In the genomic region with DNA sequence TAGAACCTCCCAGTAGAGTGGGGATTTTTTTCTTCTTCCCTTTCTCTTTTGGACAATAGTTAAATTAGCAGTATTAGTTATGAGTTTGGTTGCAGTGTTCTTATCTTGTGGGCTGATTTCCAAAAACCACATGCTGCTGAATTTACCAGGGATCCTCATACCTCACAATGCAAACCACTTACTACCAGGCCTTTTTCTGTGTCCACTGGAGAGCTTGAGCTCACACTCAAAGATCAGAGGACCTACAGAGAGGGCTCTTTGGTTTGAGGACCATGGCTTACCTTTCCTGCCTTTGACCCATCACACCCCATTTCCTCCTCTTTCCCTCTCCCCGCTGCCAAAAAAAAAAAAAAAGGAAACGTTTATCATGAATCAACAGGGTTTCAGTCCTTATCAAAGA, we compare ENCODE assay signal across 19 cellular contexts. TPM values are rescaled to one million over a fixed set of nuclear protein-coding genes. Genes with fewer than 3 reads are reported as not detected.
DNase-seq lines count a peak whose midpoint lies in the region; ATAC-seq and TF ChIP-seq lines count a peak whose summit lies in the region.
"Had no signal": no experiment of that assay in that cellular context is flagged by ENCODE, and none has a peak within 500 bp of the region (broad histone marks: within the 10 kb centered on the region; RNA-seq: fewer than 3 reads in every experiment).

No MANE protein-coding gene starts in this region.

- no peak overlapping the region for H3K27ac Mint-ChIP-seq in glutamatergic neuron (ENCODE audit: unreplicated experiment)
- H3K27ac Mint-ChIP-seq: GM23338 had no signal

- ATAC-seq in heart right ventricle (no peak), body of pancreas (peak; percentile 35), left lung (peak; percentile 95), upper lobe of right lung (peak; percentile 88)
- ATAC-seq: A549, GM23338, HCT116, Panc1 had no signal

- peaks cover 13% of the 10 kb centered on the region for H3K36me3 Mint-ChIP-seq in glutamatergic neuron (ENCODE audit: unreplicated experiment)

- no peak overlapping the region for H3K4me3 ChIP-seq in left ventricle myocardium inferior
- no peak overlapping the region for H3K4me3 ChIP-seq in heart right ventricle
- H3K4me3 ChIP-seq in body of pancreas, result no peak overlapping the region
- H3K4me3 ChIP-seq in left lung, result no peak overlapping the region
- H3K4me3 ChIP-seq in upper lobe of right lung, result no peak overlapping the region
- H3K4me3 ChIP-seq: A549, GM23338, MG63 had no signal

- TF ChIP-seq POLR2A in body of pancreas (IDR thresholded peaks at IDR 0.05), result no peak

- H3K27ac ChIP-seq in left ventricle myocardium inferior (replicated peaks) (peak overlapping the region; percentile 22), heart right ventricle (peak overlapping the region in 1 of 10 donors; percentile 11), body of pancreas (no peak overlapping the region), left lung (no peak overlapping the region), upper lobe of right lung (no peak overlapping the region)
- H3K27ac ChIP-seq: A549 had no signal

- DNase-seq in left ventricle myocardium inferior (no peak), heart right ventricle (no peak), body of pancreas (no peak), left lung (no peak), upper lobe of right lung (no peak), T-helper 2 cell (no peak), glutamatergic neuron (no peak), NAMALWA (ENCODE audit: low spot score) (no peak)
- DNase-seq: C1 segment of cervical spinal cord, GF-D8, Karpas-422, MG63, NCI-H1092 treated with DMSO at 0.1 percent for 48 hours, NCI-H524 had no signal

- H3K9me3 ChIP-seq in left ventricle myocardium inferior (replicated peaks) (no peaks in the 10 kb centered on the region), heart right ventricle (no peaks in the 10 kb centered on the region), body of pancreas (no peaks in the 10 kb centered on the region), left lung (no peaks in the 10 kb centered on the region), upper lobe of right lung (no peaks in the 10 kb centered on the region)
- H3K9me3 ChIP-seq: A549, MG63 had no signal

- WGBS in heart right ventricle, 2 donors, result 10 to 34% methylated on average over 1 to 2 of the region's 2 CpGs
- WGBS in body of pancreas, 2 donors, result 7 to 13% methylated on average over 2 of the region's 2 CpGs

- H3K27me3 ChIP-seq in left ventricle myocardium inferior (ENCODE audit: low read depth) (no peaks in the 10 kb centered on the region), heart right ventricle (no peaks in the 10 kb centered on the region), body of pancreas (no peaks in the 10 kb centered on the region), left lung (no peaks in the 10 kb centered on the region), upper lobe of right lung (no peaks in the 10 kb centered on the region)
- H3K27me3 ChIP-seq: MG63 had no signal

- no peak for TF ChIP-seq CTCF in left ventricle myocardium inferior (IDR thresholded peaks at IDR 0.05; ENCODE audit: borderline replicate concordance)
- no peak for TF ChIP-seq CTCF in heart right ventricle (IDR thresholded peaks at IDR 0.05)
- no peak for TF ChIP-seq CTCF in body of pancreas (IDR thresholded peaks at IDR 0.05)
- TF ChIP-seq CTCF in left lung (IDR thresholded peaks at IDR 0.05), result no peak
- TF ChIP-seq CTCF in upper lobe of right lung (IDR thresholded peaks at IDR 0.05), result no peak
- TF ChIP-seq CTCF in glutamatergic neuron (IDR thresholded peaks at IDR 0.05; ENCODE audit: partially characterized antibody, unreplicated experiment), result no peak

- H3K27me3 Mint-ChIP-seq in glutamatergic neuron (ENCODE audit: unreplicated experiment), result peaks cover 3% of the 10 kb centered on the region

- H3K36me3 ChIP-seq in left ventricle myocardium inferior (peaks cover 64% of the 10 kb centered on the region), heart right ventricle (peaks cover 0 to 97% (median 47%) of the 10 kb centered on the region in 9 donors), body of pancreas (replicated peaks in 1 of 2; ENCODE audit: insufficient read depth in 1 of 2, low read depth in 2 of 2) (peaks cover 2 to 4% of the 10 kb centered on the region in 2 donors), left lung (peaks cover 0 to 90% of the 10 kb centered on the region in 2 donors), upper lobe of right lung (peaks cover 79% of the 10 kb centered on the region)

- peaks cover 7% of the 10 kb centered on the region for H3K9me3 Mint-ChIP-seq in glutamatergic neuron (ENCODE audit: unreplicated experiment)
- H3K9me3 Mint-ChIP-seq: GM23338 had no signal

- intact Hi-C loops in left ventricle myocardium inferior (cut with micrococcal nuclease), result no loop called here
- intact Hi-C loops in heart right ventricle (cut with DNase I), result no loop called here
- intact Hi-C loops in body of pancreas (cut with DNase I), result no loop called here
- intact Hi-C loops in left lung (cut with DNase I), result no loop called here
- intact Hi-C loops in upper lobe of right lung (cut with DNase I), result no loop called here

- no peak overlapping the region for H3K4me3 Mint-ChIP-seq in glutamatergic neuron (ENCODE audit: unreplicated experiment)
- H3K4me3 Mint-ChIP-seq: GM23338 had no signal

- H3K4me1 Mint-ChIP-seq in glutamatergic neuron (ENCODE audit: low read depth, unreplicated experiment), result no peaks in the 10 kb centered on the region
- H3K4me1 Mint-ChIP-seq: GM23338 had no signal

- peaks cover 33% of the 10 kb centered on the region for H3K4me1 ChIP-seq in left ventricle myocardium inferior
- peaks cover 0 to 40% (median 14%) of the 10 kb centered on the region in 9 donors for H3K4me1 ChIP-seq in heart right ventricle
- peaks cover 16% of the 10 kb centered on the region for H3K4me1 ChIP-seq in body of pancreas
- H3K4me1 ChIP-seq in left lung, result no peaks in the 10 kb centered on the region
- no peaks in the 10 kb centered on the region for H3K4me1 ChIP-seq in upper lobe of right lung
- H3K4me1 ChIP-seq: A549 had no signal

RNA-seq across cellular contexts. Expression of a gene that starts 5.4 kb away (rescaled TPM):
- total RNA-seq in left ventricle myocardium inferior, result not detected
- total RNA-seq in heart right ventricle, result not detected
- not detected for polyA plus RNA-seq in heart right ventricle
- total RNA-seq in body of pancreas, result not detected
- total RNA-seq in left lung, result not detected
- not detected for total RNA-seq in upper lobe of right lung
- not detected for total RNA-seq in glutamatergic neuron (ENCODE audit: unreplicated experiment)
- total RNA-seq: Daoy, GM23338 had no signal
- polyA plus RNA-seq: A549 had no signal

RNA-seq across cellular contexts. Expression of a gene that starts 21.5 kb away (rescaled TPM):
- 8.2 TPM for total RNA-seq in left ventricle myocardium inferior
- total RNA-seq in heart right ventricle, result 10 to 100 TPM in 4 of 10 donors, 1 to 10 TPM in 6; 1.8 to 14.4 (median 8.0) TPM
- polyA plus RNA-seq in heart right ventricle, result 10 to 100 TPM in 1 of 2 donors, 1 to 10 TPM in 1; 4.6 to 13.5 TPM
- total RNA-seq in body of pancreas, result 1 to 10 TPM in 1 of 2 donors, under 1 TPM in 1; 0.99 to 3.6 TPM
- 1 to 10 TPM; 2.5 to 3.2 TPM for total RNA-seq in left lung
- 3.1 TPM for total RNA-seq in upper lobe of right lung
- total RNA-seq in glutamatergic neuron (ENCODE audit: unreplicated experiment), result 202 TPM

RNA-seq across cellular contexts. Expression of a gene that starts 31.1 kb away (rescaled TPM):
- total RNA-seq in left ventricle myocardium inferior (236 TPM), heart right ventricle (100 to 1,000 TPM; 197 to 333 (median 249) TPM), body of pancreas (10 to 100 TPM; 36.3 to 45.8 TPM), left lung (100 to 1,000 TPM; 177 to 239 TPM), upper lobe of right lung (100 TPM), glutamatergic neuron (ENCODE audit: unreplicated experiment) (63.6 TPM)
- polyA plus RNA-seq in heart right ventricle, result 100 to 1,000 TPM in 1 of 2 donors, 10 to 100 TPM in 1; 39.9 to 260 TPM

RNA-seq across cellular contexts. Expression of a gene that starts 60.0 kb away (rescaled TPM):
- total RNA-seq in left ventricle myocardium inferior (839 TPM), heart right ventricle (1,000 to 10,000 TPM in 6 of 10 donors, 100 to 1,000 TPM in 4; 364 to 2,445 (median 1,303) TPM), body of pancreas (1 to 10 TPM; 1.8 to 4.0 TPM), left lung (10 to 100 TPM; 14.3 to 23.7 TPM), upper lobe of right lung (7.7 TPM), glutamatergic neuron (ENCODE audit: unreplicated experiment) (241 TPM)
- 1,000 to 10,000 TPM in 1 of 2 donors, 100 to 1,000 TPM in 1; 223 to 1,054 TPM for polyA plus RNA-seq in heart right ventricle

Comparison
In these comparisons a context has a peak if more than half of its experiments do, and no peak if none do; other contexts are left out.
1. ATAC-seq: peak in body of pancreas (single experiment), left lung (single experiment) and upper lobe of right lung (single experiment); none in heart right ventricle (0 of 8).
2. RNA of a gene that starts 21.5 kb away (total RNA-seq): 202 TPM in glutamatergic neuron (single experiment); 1.8 to 14.4 TPM in heart right ventricle, 8.2 TPM in left ventricle myocardium inferior (single experiment), 0.99 to 3.6 TPM in body of pancreas, 2.5 to 3.2 TPM in left lung and 3.1 TPM in upper lobe of right lung (single experiment); every median in the first group is over 10 times any median in the second.